14 cellular contexts compared by ENCODE assay signal in the genomic region with DNA sequence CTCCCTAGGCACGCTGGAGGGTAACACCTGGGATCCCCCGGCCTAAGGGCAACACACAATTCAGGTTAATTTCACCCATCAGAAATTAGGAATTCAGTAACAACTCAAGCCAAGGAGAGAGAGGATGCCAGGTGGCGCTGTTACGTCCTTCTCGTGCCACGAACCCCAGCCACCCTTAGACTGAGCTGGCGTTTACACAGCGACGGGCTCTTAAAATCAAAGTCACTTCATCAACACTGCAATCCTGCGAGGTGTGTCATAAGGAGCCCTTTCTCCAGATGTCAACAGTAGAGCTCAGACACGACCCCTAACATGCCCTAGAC.
A peak's percentile ranks its signal among the peaks of the same experiment; 100 is the strongest.
DNase-seq lines count a peak whose midpoint lies in the region; ATAC-seq, FAIRE-seq and TF ChIP-seq lines count a peak whose summit lies in the region.
"Had no signal": no experiment of that assay in that cellular context is flagged by ENCODE, and none has a peak within 500 bp of the region (broad histone marks: within the 10 kb centered on the region; RNA-seq: fewer than 3 reads in every experiment).

No MANE protein-coding gene starts in this region.

- no peaks in the 10 kb centered on the region for H3K4me1 ChIP-seq in hepatocyte (ENCODE audit: insufficient read depth)
- peaks cover 3% of the 10 kb centered on the region for H3K4me1 ChIP-seq in body of pancreas
- H3K4me1 ChIP-seq: left ventricle myocardium inferior, tibial artery had no signal

- peak; percentile 64 for DNase-seq in Ammon's horn (ENCODE audit: low spot score)
- no peak for DNase-seq in D721Med (ENCODE audit: insufficient read length, low spot score)
- DNase-seq in NCI-H69 (lab: John Stamatoyannopoulos, UW): peak; percentile 43
- DNase-seq in hepatocyte (ENCODE audit: low spot score): peak; percentile 29
- DNase-seq in mucosa of gallbladder (ENCODE audit: low spot score): no peak
- no peak for DNase-seq in GM13977 (ENCODE audit: low spot score)
- no peak for DNase-seq in body of pancreas
- DNase-seq: NCI-H187 treated with DMSO at 0.1 percent for 48 hours, spleen, tibial artery had no signal

- FAIRE-seq in D721Med (lab: Jason Lieb, UNC): no peak
- FAIRE-seq: HTR-8/SVneo had no signal

- 9% methylated on average over 11 of the region's 11 CpGs for WGBS in hepatocyte (ENCODE audit: low lambda C conversion rate, missing lambda C conversion rate)
- 4 to 8% methylated on average over 10 to 11 of the region's 11 CpGs for WGBS in body of pancreas, 2 donors

- TF ChIP-seq POLR2A in body of pancreas (IDR thresholded peaks at IDR 0.05): no peak

- no peaks in the 10 kb centered on the region for H3K79me2 ChIP-seq in hepatocyte

- intact Hi-C loops in body of pancreas (cut with DNase I): no loop called here

- H3K36me3 ChIP-seq in hepatocyte (replicated peaks; ENCODE audit: insufficient read depth, low read depth): no peaks in the 10 kb centered on the region
- no peaks in the 10 kb centered on the region for H3K36me3 ChIP-seq in body of pancreas (replicated peaks in 1 of 2; ENCODE audit: insufficient read depth in 1 of 2, low read depth in 2 of 2)
- H3K36me3 ChIP-seq: left ventricle myocardium inferior, neutrophil, spleen, tibial artery had no signal

- TF ChIP-seq CTCF in D721Med (IDR thresholded peaks at IDR 0.05; ENCODE audit: insufficient read depth, missing control alignments): peak; percentile 24
- TF ChIP-seq CTCF in hepatocyte (IDR thresholded peaks at IDR 0.05; ENCODE audit: poor library complexity): no peak
- TF ChIP-seq CTCF in GM13977 (IDR thresholded peaks at IDR 0.05; ENCODE audit: extremely low read depth, insufficient read depth, missing control alignments): no peak
- no peak for TF ChIP-seq CTCF in body of pancreas (IDR thresholded peaks at IDR 0.05)

- no peak overlapping the region for H3K27ac ChIP-seq in hepatocyte
- H3K27ac ChIP-seq in body of pancreas: no peak overlapping the region
- H3K27ac ChIP-seq: left ventricle myocardium inferior, neutrophil, spleen, tibial artery had no signal

- in situ Hi-C loops in GM13977 (cut with MboI; ENCODE audit: low pct_unique_long_range_greater_than_20kb, low sequenced_read_pairs, unreplicated experiment): no loop called here

- H3K4me2 ChIP-seq in hepatocyte: no peak overlapping the region

- no peaks in the 10 kb centered on the region for H4K20me1 ChIP-seq in hepatocyte (ENCODE audit: insufficient read depth, poor library complexity, severe bottlenecking)

- H3K27me3 ChIP-seq in hepatocyte: peaks cover 15% of the 10 kb centered on the region
- H3K27me3 ChIP-seq in body of pancreas: no peaks in the 10 kb centered on the region

- H3K9me2 ChIP-seq in hepatocyte (replicated peaks; ENCODE audit: insufficient read depth): no peaks in the 10 kb centered on the region

- H3K4me3 ChIP-seq in hepatocyte: no peak overlapping the region
- no peak overlapping the region for H3K4me3 ChIP-seq in body of pancreas
- H3K4me3 ChIP-seq: left ventricle myocardium inferior, spleen, tibial artery had no signal

- H2AFZ ChIP-seq in hepatocyte: no peak overlapping the region

- H3K9me3 ChIP-seq in hepatocyte (ENCODE audit: low read depth) (no peaks in the 10 kb centered on the region), body of pancreas (no peaks in the 10 kb centered on the region)
- H3K9me3 ChIP-seq: neutrophil, spleen, tibial artery had no signal

- ATAC-seq in HG03439 (IDR thresholded peaks at IDR 0.05; ENCODE audit: unreplicated experiment) (no peak), body of pancreas (no peak)

Comparison
In these comparisons a context has a peak if more than half of its experiments do, and no peak if none do; other contexts are left out.
1. DNase-seq: peak in Ammon's horn (single experiment), NCI-H69 (single experiment) and hepatocyte (single experiment); none in D721Med (single experiment), mucosa of gallbladder (single experiment), GM13977 (single experiment) and body of pancreas (0 of 4).